In the genomic region with DNA sequence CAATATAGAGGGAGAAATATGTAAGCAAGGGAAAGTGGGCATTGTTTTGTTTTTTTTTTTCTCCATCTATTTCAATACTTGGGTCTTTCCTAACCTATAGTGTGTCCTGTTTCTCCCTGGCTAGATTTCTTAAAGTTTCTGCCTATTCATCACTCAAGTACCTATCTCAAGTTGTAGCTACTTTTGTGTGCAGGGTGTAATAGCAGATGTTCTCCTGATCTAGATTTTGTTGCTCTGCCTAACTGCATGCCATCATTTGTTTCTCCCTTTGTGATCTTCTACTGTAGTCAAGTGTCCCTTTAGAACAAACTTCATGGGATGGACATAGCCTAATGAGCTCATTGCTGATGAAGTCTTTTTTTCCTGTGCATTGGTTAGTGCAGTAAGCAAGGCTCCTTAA, we compare ENCODE assay signal across 14 cellular contexts.
"Had no signal": no experiment of that assay in that cellular context is flagged by ENCODE, and none has a peak within 500 bp of the region (broad histone marks: within the 10 kb centered on the region; RNA-seq: fewer than 3 reads in every experiment).

No MANE protein-coding gene starts in this region.

- H3K27me3 ChIP-seq: cardiac muscle cell, tibial nerve, uterus had no signal

- ATAC-seq: left lobe of liver, natural killer cell had no signal

- H3K27ac ChIP-seq: cardiac muscle cell, tibial nerve, uterus had no signal

- H3K9me3 Mint-ChIP-seq: natural killer cell had no signal

- H3K9me3 ChIP-seq: tibial nerve, uterus had no signal

- H3K4me3 ChIP-seq: cardiac muscle cell, tibial nerve, uterus had no signal

- DNase-seq: activated CD4-positive, alpha-beta T cell treated with anti-CD3 and anti-CD28 coated beads, Interleukin-2, amount 50 U/mL, for 48 hours; activated CD4-positive, CD25-positive, alpha-beta regulatory T cell treated with anti-CD3 and anti-CD28 coated beads, Interleukin-2, amount 50 U/mL, for 72 hours; activated naive CD4-positive, alpha-beta T cell; islet precursor cell; natural killer cell; stimulated activated CD4-positive, alpha-beta T cell treated with anti-CD3 and anti-CD28 coated beads, Interleukin-4, amount 100 ng/mL, for 1 hour; stimulated activated naive CD4-positive, alpha-beta T cell; substantia nigra; SW 1271; T1000; uterus had no signal

- H3K36me3 ChIP-seq: uterus had no signal

- H3K4me3 Mint-ChIP-seq: natural killer cell had no signal
